Comparison of ENCODE assay signal across 1 cellular context in genomic region chr17:47852113-47852949, GRCh38.
TF ChIP-seq lines count a peak whose summit lies in the region.

No MANE protein-coding gene starts in this region.

TF ChIP-seq in GM12878, 131 proteins besides CTCF, POLR2A, EP300 and RAD21:
- TF ChIP-seq CEBPB (IDR thresholded peaks at IDR 0.05; ENCODE audit: borderline replicate concordance in 1 of 2, low read depth in 2 of 2, low read length in 2 of 2) (no peak), BMI1 (IDR thresholded peaks at IDR 0.05; ENCODE audit: borderline replicate concordance) (peak; percentile 94), HSF1 (IDR thresholded peaks at IDR 0.05; ENCODE audit: low read depth, low read length) (no peak), RB1 (IDR thresholded peaks at IDR 0.05; ENCODE audit: borderline replicate concordance) (no peak), SREBF2 (IDR thresholded peaks at IDR 0.05; ENCODE audit: low read length) (no peak), JUND (IDR thresholded peaks at IDR 0.05; ENCODE audit: low read depth, low read length) (no peak), HDAC2 (IDR thresholded peaks at IDR 0.05) (no peak), ZNF24 (IDR thresholded peaks at IDR 0.05) (no peak), STAT3 (IDR thresholded peaks at IDR 0.05; ENCODE audit: low read depth, low read length) (no peak), IRF5 (IDR thresholded peaks at IDR 0.05; ENCODE audit: borderline replicate concordance) (no peak), ZBTB11 (CRISPR knock-in tag; IDR thresholded peaks at IDR 0.05) (no peak), HDAC6 (IDR thresholded peaks at IDR 0.05; ENCODE audit: unreplicated experiment) (no peak), EED (IDR thresholded peaks at IDR 0.05; ENCODE audit: low read depth) (peak; percentile 29; the same call in 1 of the 2 replicates), KDM1A (IDR thresholded peaks at IDR 0.05; ENCODE audit: borderline replicate concordance) (no peak), MLLT1 (IDR thresholded peaks at IDR 0.05) (0 out of 2 replicates have a peak, but pooled peaks have one; percentile 16), SUZ12 (IDR thresholded peaks at IDR 0.05; ENCODE audit: unreplicated experiment) (peak; percentile 45), CBX5 (IDR thresholded peaks at IDR 0.05; ENCODE audit: low read depth) (no peak), ZNF622 (IDR thresholded peaks at IDR 0.05) (no peak), NR2C2 (IDR thresholded peaks at IDR 0.05; ENCODE audit: borderline replicate concordance, control insufficient read depth, insufficient read length, low read depth) (no peak), TARDBP (IDR thresholded peaks at IDR 0.05; ENCODE audit: borderline replicate concordance) (no peak), NFIC (IDR thresholded peaks at IDR 0.05; ENCODE audit: low read depth, low read length) (no peak), CHD1 (IDR thresholded peaks at IDR 0.05; ENCODE audit: low read depth, low read length) (no peak), MTA2 (IDR thresholded peaks at IDR 0.05; ENCODE audit: low read depth) (no peak), POLR2AphosphoS5 (IDR thresholded peaks at IDR 0.05; ENCODE audit: low read length) (no peak), NRF1 (conservative IDR thresholded peaks at IDR 0.05; ENCODE audit: low read depth, low read length) (no peak), BCL11A (IDR thresholded peaks at IDR 0.05; ENCODE audit: low read depth, low read length) (no peak), ZBTB4 (CRISPR knock-in tag; IDR thresholded peaks at IDR 0.05) (no peak), RUNX3 (IDR thresholded peaks at IDR 0.05; ENCODE audit: low read length) (peak; percentile 31; the same call in 1 of the 2 replicates), RFX5 (IDR thresholded peaks at IDR 0.05; ENCODE audit: low read depth, low read length) (no peak), MAX (IDR thresholded peaks at IDR 0.05; ENCODE audit: low read depth, low read length) (no peak), EZH2 (IDR thresholded peaks at IDR 0.05; ENCODE audit: borderline replicate concordance, control insufficient read depth, low read depth, low read length) (peak; percentile 36; the same call in 1 of the 2 replicates), TCF12 (IDR thresholded peaks at IDR 0.05; ENCODE audit: low read depth, low read length) (no peak), IKZF1 (conservative IDR thresholded peaks at IDR 0.05) (0 out of 2 replicates have a peak, but pooled peaks have one; percentile 35), EGR1 (IDR thresholded peaks at IDR 0.05; ENCODE audit: borderline replicate concordance in 1 of 2, low read depth in 2 of 2, low read length in 2 of 2) (peak; percentile 38 to 92), KAT2A (conservative IDR thresholded peaks at IDR 0.05; ENCODE audit: control insufficient read depth, low read depth, low read length) (no peak), RELB (IDR thresholded peaks at IDR 0.05; ENCODE audit: low read depth) (0 out of 2 replicates have a peak, but pooled peaks have one; percentile 32), SP1 (IDR thresholded peaks at IDR 0.05; ENCODE audit: low read depth, low read length) (no peak), ZNF217 (IDR thresholded peaks at IDR 0.05) (no peak), GATAD2B (conservative IDR thresholded peaks at IDR 0.05; ENCODE audit: low read depth) (no peak), NFXL1 (IDR thresholded peaks at IDR 0.05; ENCODE audit: borderline replicate concordance) (no peak), USF1 (IDR thresholded peaks at IDR 0.05; ENCODE audit: borderline replicate concordance, extremely low read length, insufficient read depth, low read depth, low read length) (no peak), HCFC1 (IDR thresholded peaks at IDR 0.05; ENCODE audit: low read length) (no peak)
